19 cellular contexts compared by ENCODE assay signal in the genomic region with DNA sequence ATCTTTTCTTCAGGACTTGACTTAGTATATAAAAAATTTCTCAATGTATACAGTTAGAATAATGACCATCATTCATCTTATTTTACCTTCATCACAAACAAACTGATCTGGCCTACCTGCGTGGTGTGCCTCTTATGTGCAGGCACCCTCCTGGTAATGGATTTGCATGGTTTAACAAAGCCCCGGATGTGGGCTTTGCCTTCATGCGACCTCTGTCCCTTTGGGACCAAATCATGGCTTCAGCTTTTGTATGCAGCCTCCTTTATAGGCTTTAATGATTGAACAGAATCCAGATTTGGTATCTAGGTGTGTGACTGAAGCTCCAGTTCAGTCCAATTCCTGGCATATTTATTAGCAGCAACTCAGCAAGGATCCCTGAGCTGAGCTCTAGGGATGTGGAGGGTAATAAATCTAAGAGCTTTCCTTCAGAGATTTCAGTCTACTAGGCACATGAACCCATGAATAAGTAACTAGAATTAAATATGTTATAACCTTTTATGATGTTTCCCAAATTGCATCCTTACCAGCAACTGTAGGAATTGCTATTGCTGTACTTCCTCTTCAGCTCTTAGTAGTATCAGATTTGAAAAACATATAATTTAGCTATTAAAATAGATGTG.
DNase-seq lines count a peak whose midpoint lies in the region; ATAC-seq and TF ChIP-seq lines count a peak whose summit lies in the region.
"Had no signal": no experiment of that assay in that cellular context is flagged by ENCODE, and none has a peak within 500 bp of the region (broad histone marks: within the 10 kb centered on the region; RNA-seq: fewer than 3 reads in every experiment).

No MANE protein-coding gene starts in this region.

- TF ChIP-seq CTCF in neutrophil (IDR thresholded peaks at IDR 0.05) (no peak), glutamatergic neuron (IDR thresholded peaks at IDR 0.05; ENCODE audit: partially characterized antibody, unreplicated experiment) (no peak)

- peaks cover 3% of the 10 kb centered on the region for H3K4me1 Mint-ChIP-seq in glutamatergic neuron (ENCODE audit: low read depth, unreplicated experiment)

- H3K27ac ChIP-seq in SJSA1 (peak overlapping the region; percentile 82), neutrophil (peak overlapping the region; percentile 30)

- no peak overlapping the region for H3K27ac Mint-ChIP-seq in glutamatergic neuron (ENCODE audit: unreplicated experiment)
- H3K27ac Mint-ChIP-seq: CD14-positive monocyte had no signal

- H3K4me1 ChIP-seq in SJSA1 (replicated peaks) (peaks cover 28% of the 10 kb centered on the region), neutrophil (ENCODE audit: control insufficient read depth in 1 of 2, insufficient read depth in 1 of 2, low read depth in 1 of 2, low read length in 1 of 2) (peaks cover 0 to 2% of the 10 kb centered on the region in 2 experiments)

- H3K36me3 ChIP-seq in SJSA1 (no peaks in the 10 kb centered on the region), neutrophil (peaks cover 12% of the 10 kb centered on the region)

- DNase-seq in NCI-H748 (lab: John Stamatoyannopoulos, UW; ENCODE audit: unreplicated experiment) = peak; percentile 7
- DNase-seq in NCI-H748 treated with DMSO at 0.1 percent for 48 hours (lab: John Stamatoyannopoulos, UW) = no peak
- peak; percentile 37 for DNase-seq in NCI-H1092 treated with DMSO at 0.1 percent for 48 hours (lab: John Stamatoyannopoulos, UW)
- DNase-seq in SJSA1 (ENCODE audit: low read depth in 1 of 2, low spot score in 2 of 2) = no peak
- no peak for DNase-seq in glutamatergic neuron
- DNase-seq in SKM-1 (lab: John Stamatoyannopoulos, UW; ENCODE audit: unreplicated experiment) = no peak
- DNase-seq: Calu3, DND-41, GF-D8, H7, IMR-90, NCI-H1436 treated with DMSO at 0.1 percent for 48 hours, NCI-H2081 treated with DMSO at 0.1 percent for 48 hours, NCI-H446, T-helper 2 cell had no signal

- no peak for ATAC-seq in GM19395 (IDR thresholded peaks at IDR 0.05; ENCODE audit: unreplicated experiment)
- ATAC-seq: SK-N-SH treated with all-trans-retinoic acid at 6 μM for 48 hours had no signal

- no peaks in the 10 kb centered on the region for H3K9me3 Mint-ChIP-seq in glutamatergic neuron (ENCODE audit: unreplicated experiment)
- H3K9me3 Mint-ChIP-seq: CD14-positive monocyte had no signal

- H3K27me3 ChIP-seq in SJSA1 (replicated peaks) = no peaks in the 10 kb centered on the region
- H3K27me3 ChIP-seq in neutrophil = no peaks in the 10 kb centered on the region

- H3K4me3 Mint-ChIP-seq in glutamatergic neuron (ENCODE audit: unreplicated experiment) = no peak overlapping the region
- H3K4me3 Mint-ChIP-seq: CD14-positive monocyte had no signal

- H3K27me3 Mint-ChIP-seq in glutamatergic neuron (ENCODE audit: unreplicated experiment) = no peaks in the 10 kb centered on the region

- no peaks in the 10 kb centered on the region for H3K36me3 Mint-ChIP-seq in glutamatergic neuron (ENCODE audit: unreplicated experiment)

- H3K9me3 ChIP-seq in SJSA1 (replicated peaks) (no peaks in the 10 kb centered on the region), neutrophil (no peaks in the 10 kb centered on the region)

- H3K4me3 ChIP-seq in SJSA1 (no peak overlapping the region), neutrophil (ENCODE audit: low read depth in 1 of 2, low read length in 1 of 2) (no peak overlapping the region)

Comparison
In these comparisons a context has a peak if more than half of its experiments do, and no peak if none do; other contexts are left out.
1. DNase-seq: peak in NCI-H748 (single experiment) and NCI-H1092 treated with DMSO at 0.1 percent for 48 hours (single experiment); none in NCI-H748 treated with DMSO at 0.1 percent for 48 hours (single experiment), SJSA1 (0 of 2), glutamatergic neuron (single experiment) and SKM-1 (single experiment).